ENCODE assay signal across 12 cellular contexts in the genomic region with DNA sequence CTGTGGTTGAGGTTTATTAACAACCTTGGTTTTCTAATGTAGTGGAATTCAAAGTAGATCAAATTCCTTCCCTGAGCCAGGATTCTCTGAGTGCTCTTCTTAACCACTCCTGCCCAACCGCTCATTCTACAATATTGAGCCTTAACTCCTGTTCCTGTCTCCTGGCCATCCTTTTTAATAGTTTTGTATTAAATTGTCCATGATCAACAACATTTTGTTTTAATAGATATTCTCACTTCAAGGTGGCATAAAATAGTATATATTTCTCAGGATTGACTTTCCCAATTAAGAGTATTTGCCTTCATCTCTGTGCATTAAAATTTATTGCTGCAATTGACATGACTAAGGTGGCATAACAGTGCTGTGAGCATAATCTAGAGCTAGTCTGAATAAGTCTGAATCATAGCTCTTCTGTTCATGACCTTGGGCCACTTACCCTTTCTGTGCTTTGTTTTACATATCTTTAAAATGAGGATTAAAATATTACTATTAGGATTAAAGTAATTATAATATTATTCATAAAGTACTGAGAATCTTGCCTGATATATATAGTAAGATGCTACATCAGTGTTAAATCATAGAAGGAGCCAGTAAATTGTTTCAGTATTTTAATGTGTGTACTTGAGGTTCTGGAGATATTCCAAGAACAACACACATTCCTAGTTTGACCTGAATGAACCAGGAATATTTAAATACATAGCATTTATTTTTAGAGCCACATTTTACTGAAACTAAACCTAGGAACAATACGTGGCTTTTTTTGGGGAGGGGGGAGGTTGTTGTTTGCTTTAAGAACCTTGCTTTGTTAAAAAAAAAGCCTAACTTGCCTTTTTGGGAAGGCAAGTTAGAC.
DNase-seq lines count a peak whose midpoint lies in the region; ATAC-seq, FAIRE-seq and TF ChIP-seq lines count a peak whose summit lies in the region.
"Had no signal": no experiment of that assay in that cellular context is flagged by ENCODE, and none has a peak within 500 bp of the region (broad histone marks: within the 10 kb centered on the region; RNA-seq: fewer than 3 reads in every experiment).

No MANE protein-coding gene starts in this region.

- H3K27me3 Mint-ChIP-seq in chondrocyte (ENCODE audit: low read depth) = no peaks in the 10 kb centered on the region
- no peaks in the 10 kb centered on the region for H3K27me3 Mint-ChIP-seq in activated CD4-positive, alpha-beta memory T cell treated with anti-CD3 and anti-CD28 coated beads for 36 hours
- H3K27me3 Mint-ChIP-seq: activated T-cell treated with anti-CD3 and anti-CD28 coated beads, Interleukin-2, amount 50 U/mL, for 24 hours; B cell; T-helper 17 cell had no signal

- H4K20me1 ChIP-seq in HepG2 (ENCODE audit: insufficient read depth, low read length) (no peaks in the 10 kb centered on the region), OCI-LY7 (ENCODE audit: insufficient read depth, low read length) (no peaks in the 10 kb centered on the region)

- no peak for TF ChIP-seq POLR2A in HepG2 (IDR thresholded peaks at IDR 0.05; ENCODE audit: insufficient read depth in 1 of 2, low read depth in 2 of 2, low read length in 2 of 2)

- peaks cover 74% of the 10 kb centered on the region for H3K4me1 Mint-ChIP-seq in chondrocyte (ENCODE audit: low read depth)
- H3K4me1 Mint-ChIP-seq in activated CD4-positive, alpha-beta memory T cell treated with anti-CD3 and anti-CD28 coated beads for 36 hours (ENCODE audit: low read depth) = no peaks in the 10 kb centered on the region
- H3K4me1 Mint-ChIP-seq: B cell, T-helper 17 cell had no signal

- peak overlapping the region in 1 of 2 donors; percentile 3 for H3K27ac ChIP-seq in liver (ENCODE audit: low read depth in 1 of 2, low read length in 2 of 2)
- H3K27ac ChIP-seq in HepG2 (ENCODE audit: extremely low read length, insufficient read depth, low read length) = no peak overlapping the region
- H3K27ac ChIP-seq in OCI-LY7 (ENCODE audit: low read depth, low read length, poor library complexity, severe bottlenecking) = no peak overlapping the region
- H3K27ac ChIP-seq: lower lobe of right lung had no signal

- DNase-seq in HepG2 (ENCODE audit: low spot score) (no peak), chondrocyte (ENCODE audit: low spot score) (no peak), left kidney (ENCODE audit: low read depth, low spot score) (peak; percentile 41), OCI-LY7 (ENCODE audit: low spot score) (no peak), cerebellar nuclear complex (lab: John Stamatoyannopoulos, UW) (no peak)
- DNase-seq in stimulated activated CD4-positive, alpha-beta T cell treated with anti-CD3 and anti-CD28 coated beads, Interleukin-2, amount 100 ng/mL, for 24 hours = no peak
- DNase-seq in activated CD4-positive, alpha-beta memory T cell treated with anti-CD3 and anti-CD28 coated beads for 36 hours = no peak
- DNase-seq: activated T-cell treated with anti-CD3 and anti-CD28 coated beads, Interleukin-2, amount 50 U/mL, for 24 hours; lower lobe of right lung; T-helper 17 cell had no signal

- 55% methylated on average over 2 of the region's 2 CpGs for WGBS in liver
- WGBS in HepG2 (ENCODE audit: low lambda C conversion rate) = 51% methylated on average over 2 of the region's 2 CpGs

- ATAC-seq in HepG2 = no peak
- ATAC-seq: T-helper 17 cell had no signal

- H3K9ac ChIP-seq in liver (ENCODE audit: low read depth in 1 of 2, low read length in 2 of 2) (no peak overlapping the region), HepG2 (ENCODE audit: insufficient read depth, low read depth, low read length) (no peak overlapping the region)

- TF ChIP-seq EP300 in HepG2 (IDR thresholded peaks at IDR 0.05; ENCODE audit: low read depth in 2 of 2, low read length in 2 of 2) = no peak
- TF ChIP-seq EP300 in HepG2 (CRISPR knock-in tag; IDR thresholded peaks at IDR 0.05; ENCODE audit: borderline replicate concordance) = no peak

- TF ChIP-seq RAD21 in liver (IDR thresholded peaks at IDR 0.05) (no peak), HepG2 (CRISPR knock-in tag; IDR thresholded peaks at IDR 0.05) (no peak)

- CTCF ChIA-PET in HepG2 (lab: Yijun Ruan, JAX; ENCODE audit: low intra/inter-chr PET ratio, low total read pairs) = no interaction called here
- CTCF ChIA-PET in OCI-LY7 (lab: Charles Lee; ENCODE audit: unreplicated experiment) = no interaction called here
- CTCF ChIA-PET in activated CD4-positive, alpha-beta memory T cell treated with anti-CD3 and anti-CD28 coated beads for 36 hours (lab: Charles Lee) = no interaction called here

- no peak overlapping the region for H3K4me3 Mint-ChIP-seq in chondrocyte (ENCODE audit: unreplicated experiment)
- no peak overlapping the region for H3K4me3 Mint-ChIP-seq in activated CD4-positive, alpha-beta memory T cell treated with anti-CD3 and anti-CD28 coated beads for 36 hours
- H3K4me3 Mint-ChIP-seq: activated T-cell treated with anti-CD3 and anti-CD28 coated beads, Interleukin-2, amount 50 U/mL, for 24 hours; B cell; T-helper 17 cell had no signal

- in situ Hi-C loops in HepG2 (cut with HindIII; ENCODE audit: extremely low pct_ligation_motif_present, low pct_unique_long_range_greater_than_20kb) = no loop called here

- POLR2A ChIA-PET in HepG2 (lab: Yijun Ruan, JAX) (no interaction called here), OCI-LY7 (lab: Charles Lee) (no interaction called here)
- POLR2A ChIA-PET in activated CD4-positive, alpha-beta memory T cell treated with anti-CD3 and anti-CD28 coated beads for 36 hours (lab: Charles Lee) = no interaction called here

- peak overlapping the region; percentile 71 for H3K27ac Mint-ChIP-seq in chondrocyte (ENCODE audit: unreplicated experiment)
- no peak overlapping the region for H3K27ac Mint-ChIP-seq in activated CD4-positive, alpha-beta memory T cell treated with anti-CD3 and anti-CD28 coated beads for 36 hours
- H3K27ac Mint-ChIP-seq: activated T-cell treated with anti-CD3 and anti-CD28 coated beads, Interleukin-2, amount 50 U/mL, for 24 hours; B cell; T-helper 17 cell had no signal

- H3K36me3 ChIP-seq in liver (ENCODE audit: control insufficient read depth in 4 of 4, insufficient read depth in 3 of 4, low read depth in 1 of 4, low read length in 3 of 4) = no peaks in the 10 kb centered on the region
- H3K36me3 ChIP-seq in HepG2 (replicated peaks in 1 of 2; ENCODE audit: control insufficient read depth in 1 of 2, insufficient read depth in 2 of 2, low read length in 2 of 2) = no peaks in the 10 kb centered on the region
- no peaks in the 10 kb centered on the region for H3K36me3 ChIP-seq in OCI-LY7 (ENCODE audit: insufficient read depth, low read length)
- H3K36me3 ChIP-seq: lower lobe of right lung had no signal

- H3K27me3 ChIP-seq in liver (ENCODE audit: control insufficient read depth in 4 of 4, insufficient read depth in 4 of 4, low read length in 3 of 4) (no peaks in the 10 kb centered on the region), HepG2 (ENCODE audit: control insufficient read depth in 1 of 2, insufficient read depth in 2 of 2, low read length in 2 of 2) (no peaks in the 10 kb centered on the region)

- H3K4me1 ChIP-seq in liver (ENCODE audit: control insufficient read depth in 4 of 4, insufficient read depth in 4 of 4, low read length in 3 of 4) (peaks cover 0 to 28% (median 18%) of the 10 kb centered on the region in 4 donors), HepG2 (ENCODE audit: insufficient read depth, low read length) (no peaks in the 10 kb centered on the region), OCI-LY7 (ENCODE audit: insufficient read depth, low read length, poor library complexity, severe bottlenecking) (no peaks in the 10 kb centered on the region)

- no peak for FAIRE-seq in HepG2 (lab: Jason Lieb, UNC)

- peaks cover 1% of the 10 kb centered on the region for H3K36me3 Mint-ChIP-seq in chondrocyte (ENCODE audit: low read depth)
- no peaks in the 10 kb centered on the region for H3K36me3 Mint-ChIP-seq in activated CD4-positive, alpha-beta memory T cell treated with anti-CD3 and anti-CD28 coated beads for 36 hours

- BruUV-seq in HepG2 (replicated peaks; lab: Mats Ljungman, UMichigan) (no TSS peak), OCI-LY7 (replicated peaks; lab: Mats Ljungman, UMichigan) (no TSS peak)

- H3K9me2 ChIP-seq in OCI-LY7 (ENCODE audit: insufficient read depth, low read length) = no peaks in the 10 kb centered on the region

- intact Hi-C loops in HepG2 (cut with micrococcal nuclease; ENCODE audit: unreplicated experiment) (no loop called here), OCI-LY7 (cut with micrococcal nuclease; ENCODE audit: unreplicated experiment) (no loop called here)
- intact Hi-C loops in activated CD4-positive, alpha-beta memory T cell treated with anti-CD3 and anti-CD28 coated beads for 36 hours (cut with micrococcal nuclease) = no loop called here

- H3K4me3 ChIP-seq in liver (ENCODE audit: low read depth in 1 of 3, low read length in 3 of 3) (no peak overlapping the region), HepG2 (replicated peaks in 1 of 3; ENCODE audit: insufficient read depth in 1 of 3, low read depth in 2 of 3, low read length in 3 of 3) (no peak overlapping the region), OCI-LY7 (ENCODE audit: low read depth, low read length, poor library complexity, severe bottlenecking) (no peak overlapping the region)
- H3K4me3 ChIP-seq: lower lobe of right lung had no signal

- no peak overlapping the region for H3K4me2 ChIP-seq in HepG2 (ENCODE audit: low read depth, low read length)
- no peak overlapping the region for H3K4me2 ChIP-seq in OCI-LY7 (ENCODE audit: low read length)

- H3K9me3 ChIP-seq in liver (ENCODE audit: control insufficient read depth in 4 of 4, low read length in 3 of 4) (no peaks in the 10 kb centered on the region), HepG2 (ENCODE audit: low read length) (no peaks in the 10 kb centered on the region; the same call in 1 of the 2 replicates), OCI-LY7 (ENCODE audit: low read length) (no peaks in the 10 kb centered on the region)
- H3K9me3 ChIP-seq: lower lobe of right lung had no signal

- no peak overlapping the region for H2AFZ ChIP-seq in HepG2 (ENCODE audit: low read length)
- H2AFZ ChIP-seq in OCI-LY7 (ENCODE audit: low read length) = no peak overlapping the region

- peaks cover 2% of the 10 kb centered on the region for H3K9me3 Mint-ChIP-seq in chondrocyte (ENCODE audit: low read depth)
- H3K9me3 Mint-ChIP-seq in activated CD4-positive, alpha-beta memory T cell treated with anti-CD3 and anti-CD28 coated beads for 36 hours = peaks cover 3% of the 10 kb centered on the region
- H3K9me3 Mint-ChIP-seq: activated T-cell treated with anti-CD3 and anti-CD28 coated beads, Interleukin-2, amount 50 U/mL, for 24 hours had no signal

- H3K79me2 ChIP-seq in HepG2 (ENCODE audit: insufficient read depth, low read length) (no peaks in the 10 kb centered on the region), OCI-LY7 (ENCODE audit: insufficient read depth, low read depth, low read length) (no peaks in the 10 kb centered on the region)

- no peak for TF ChIP-seq CTCF in liver (IDR thresholded peaks at IDR 0.05; ENCODE audit: low read depth, low read length, missing input control)
- no peak for TF ChIP-seq CTCF in HepG2 (CRISPR knock-in tag; IDR thresholded peaks at IDR 0.05)
- TF ChIP-seq CTCF in chondrocyte (IDR thresholded peaks at IDR 0.05) = no peak
- TF ChIP-seq CTCF in OCI-LY7 (conservative IDR thresholded peaks at IDR 0.05; ENCODE audit: low read length) = no peak

TF ChIP-seq in HepG2, 621 proteins besides CTCF, POLR2A, EP300 and RAD21:
- no peak for TF ChIP-seq TSC22D2 (CRISPR knock-in tag; IDR thresholded peaks at IDR 0.05; ENCODE audit: borderline replicate concordance)
